8 cellular contexts compared by ENCODE assay signal in the genomic region with DNA sequence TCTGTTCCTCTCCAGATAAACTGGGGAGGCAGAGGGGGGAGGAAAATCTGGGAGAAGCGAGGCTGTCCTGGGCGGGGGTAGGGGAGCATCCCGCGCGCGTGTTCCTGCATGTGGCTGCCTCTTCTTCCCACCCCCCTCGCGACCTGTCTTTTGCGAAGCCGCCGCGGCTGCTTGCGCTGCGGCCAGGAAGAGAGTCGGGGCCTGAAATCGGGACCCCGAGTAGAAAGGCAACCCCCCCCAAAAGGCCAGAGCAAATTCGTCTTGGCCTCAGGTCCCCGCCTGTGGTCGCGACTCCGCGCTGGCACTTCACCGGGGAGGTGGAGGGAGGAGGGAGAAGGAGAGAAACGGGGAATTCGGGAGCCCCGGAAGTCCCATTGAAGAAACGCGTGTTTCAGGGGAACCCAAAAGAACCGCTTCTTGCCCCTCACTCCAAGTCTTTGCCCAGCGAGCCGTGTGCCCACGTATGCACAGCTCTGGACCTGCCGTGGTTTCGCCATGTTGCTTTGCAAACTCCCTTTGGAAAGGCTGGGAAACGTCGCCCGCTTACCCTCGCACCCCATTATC. TPM values are rescaled to one million over a fixed set of nuclear protein-coding genes. Genes with fewer than 3 reads are reported as not detected.
DNase-seq lines count a peak whose midpoint lies in the region; ATAC-seq and TF ChIP-seq lines count a peak whose summit lies in the region.

No MANE protein-coding gene starts in this region.

- ATAC-seq in GM21423 (IDR thresholded peaks at IDR 0.05; ENCODE audit: unreplicated experiment) (no peak), HG02588 (IDR thresholded peaks at IDR 0.05; ENCODE audit: unreplicated experiment) (no peak)

- peaks cover 72% of the 10 kb centered on the region for H3K27me3 ChIP-seq in HAP-1 (ENCODE audit: low read depth)
- peaks cover 4% of the 10 kb centered on the region for H3K27me3 ChIP-seq in prostate gland (replicated peaks; ENCODE audit: insufficient read depth)

- peak overlapping the region; percentile 95 for H3K4me3 Mint-ChIP-seq in activated T-cell treated with anti-CD3 and anti-CD28 coated beads, Interleukin-2, amount 50 U/mL, for 24 hours

- peaks cover 11% of the 10 kb centered on the region for H3K4me1 ChIP-seq in HAP-1
- H3K4me1 ChIP-seq in prostate gland (replicated peaks) = no peaks in the 10 kb centered on the region

- TF ChIP-seq CTCF in fibroblast of the aortic adventitia (IDR thresholded peaks at IDR 0.05; ENCODE audit: insufficient read depth, low read length) (no peak), prostate gland (IDR thresholded peaks at IDR 0.05) (no peak)

- peaks cover 67% of the 10 kb centered on the region for H3K36me3 Mint-ChIP-seq in activated T-cell treated with anti-CD3 and anti-CD28 coated beads, Interleukin-2, amount 50 U/mL, for 24 hours (ENCODE audit: low read depth)

- peak overlapping the region; percentile 100 for H3K27ac Mint-ChIP-seq in activated T-cell treated with anti-CD3 and anti-CD28 coated beads, Interleukin-2, amount 50 U/mL, for 24 hours

- H3K4me1 Mint-ChIP-seq in activated T-cell treated with anti-CD3 and anti-CD28 coated beads, Interleukin-2, amount 50 U/mL, for 24 hours (ENCODE audit: low read depth) = peaks cover 47% of the 10 kb centered on the region

- H3K9me3 Mint-ChIP-seq in activated T-cell treated with anti-CD3 and anti-CD28 coated beads, Interleukin-2, amount 50 U/mL, for 24 hours = no peaks in the 10 kb centered on the region

- H3K27ac ChIP-seq in prostate gland = peak overlapping the region; percentile 82 to 88

- peak overlapping the region; percentile 45 for H3K4me3 ChIP-seq in HAP-1
- H3K4me3 ChIP-seq in fibroblast of the aortic adventitia (ENCODE audit: low read depth, low read length) = peak overlapping the region; percentile 66
- peak overlapping the region; percentile 45 to 57 for H3K4me3 ChIP-seq in prostate gland

- no peak for TF ChIP-seq POLR2A in prostate gland (IDR thresholded peaks at IDR 0.05)

- no peaks in the 10 kb centered on the region for H3K27me3 Mint-ChIP-seq in activated T-cell treated with anti-CD3 and anti-CD28 coated beads, Interleukin-2, amount 50 U/mL, for 24 hours

- H3K9me3 ChIP-seq in HAP-1 (no peaks in the 10 kb centered on the region), prostate gland (no peaks in the 10 kb centered on the region)

- intact Hi-C loops in prostate gland (cut with DNase I) = loop anchor here (5.0 kb wide), 1 partner anchor 402 kb away; a partner anchor contains a TSS

- H3K36me3 ChIP-seq in HAP-1 (replicated peaks) (peaks cover 10% of the 10 kb centered on the region), prostate gland (no peaks in the 10 kb centered on the region)

- in situ Hi-C loops in HAP-1 (cut with MboI; ENCODE audit: low sequenced_read_pairs) = loop anchor here (10.0 kb wide), 1 partner anchor 280 kb away; no protein-coding TSS in a partner anchor

- DNase-seq in HAP-1 (ENCODE audit: low spot score in 2 of 2) = no peak
- peak; percentile 77 for DNase-seq in activated T-cell treated with anti-CD3 and anti-CD28 coated beads, Interleukin-2, amount 50 U/mL, for 24 hours
- DNase-seq in fibroblast of the aortic adventitia (ENCODE audit: low read depth) = no peak
- DNase-seq in prostate gland (ENCODE audit: low spot score) = no peak
- no peak for DNase-seq in AG20443 (ENCODE audit: low spot score)
- no peak for DNase-seq in HuH-7.5 (ENCODE audit: low spot score)

- WGBS in prostate gland = 0% methylated on average over 39 of the region's 39 CpGs

RNA-seq across cellular contexts. Expression of a gene that starts 0.9 kb away (rescaled TPM):
- 22.5 and 57.6 TPM in 2 replicates for total RNA-seq in fibroblast of the aortic adventitia (ENCODE audit: low replicate concordance)
- 10 to 100 TPM; 31.6 to 46.1 TPM for total RNA-seq in prostate gland

RNA-seq across cellular contexts. Expression of a gene that starts 46.5 kb away (rescaled TPM):
- total RNA-seq in fibroblast of the aortic adventitia (ENCODE audit: low replicate concordance) (11.5 and 20.4 TPM in 2 replicates), prostate gland (1 to 10 TPM; 1.9 to 6.6 TPM)
